ENCODE assay signal across 1 cellular context in genomic region chr13:28637714-28638355, GRCh38.
TF ChIP-seq lines count a peak whose summit lies in the region.

No MANE protein-coding gene starts in this region.

TF ChIP-seq in GM23338, 12 proteins besides CTCF, POLR2A, EP300 and RAD21 (continued from another document):
- no peak for TF ChIP-seq ZNF462 (CRISPR knock-in tag; IDR thresholded peaks at IDR 0.05)
- TF ChIP-seq CREB1 (CRISPR knock-in tag; IDR thresholded peaks at IDR 0.05; ENCODE audit: low read depth): no peak
- no peak for TF ChIP-seq ZNF331 (CRISPR knock-in tag; IDR thresholded peaks at IDR 0.05; ENCODE audit: low read depth)
- TF ChIP-seq EZH2 (IDR thresholded peaks at IDR 0.05; ENCODE audit: low read depth, unreplicated experiment): no peak
- no peak for TF ChIP-seq ETS1 (IDR thresholded peaks at IDR 0.05)
